21 cellular contexts compared by ENCODE assay signal in the genomic region with DNA sequence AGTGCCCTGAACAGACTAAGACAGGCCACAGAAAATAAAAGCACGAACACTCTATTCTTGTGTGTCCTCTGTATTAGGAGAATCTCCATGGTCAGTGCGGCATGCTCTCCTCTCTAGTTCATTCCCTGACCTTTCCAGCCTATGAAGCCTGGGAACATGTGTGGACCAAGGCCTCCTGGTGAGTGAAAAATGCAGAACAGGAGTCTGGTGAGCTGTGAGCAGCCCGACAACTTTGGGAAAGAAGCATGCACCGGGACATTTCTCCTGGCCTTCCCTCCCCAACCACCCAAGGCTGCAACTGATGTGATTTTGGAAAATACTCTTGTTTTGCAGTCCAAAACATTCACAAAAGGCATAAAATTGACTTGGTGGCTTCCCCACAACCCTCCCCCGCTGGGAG.
"Had no signal": no experiment of that assay in that cellular context is flagged by ENCODE, and none has a peak within 500 bp of the region (broad histone marks: within the 10 kb centered on the region; RNA-seq: fewer than 3 reads in every experiment).

No MANE protein-coding gene starts in this region.

- H3K4me3 ChIP-seq: left lung, lower lobe of right lung, ovary, right atrium auricular region, right lobe of liver, smooth muscle cell, suprapubic skin, thoracic aorta, tibial artery, upper lobe of right lung had no signal

- DNase-seq: hypothalamus; immature natural killer cell; kidney; left colon; left lung; lower lobe of right lung; mammary epithelial cell; mesenchymal stem cell; naive thymus-derived CD8-positive, alpha-beta T cell; occipital lobe; ovary; right lobe of liver; stimulated activated CD4-positive, alpha-beta T cell treated with anti-CD3 and anti-CD28 coated beads, Interleukin-4, amount 100 ng/mL, for 24 hours; stimulated activated naive CD4-positive, alpha-beta T cell; tibial artery; trophoblast cell; upper lobe of right lung had no signal
